ENCODE assay signal across 35 cellular contexts in the genomic region with DNA sequence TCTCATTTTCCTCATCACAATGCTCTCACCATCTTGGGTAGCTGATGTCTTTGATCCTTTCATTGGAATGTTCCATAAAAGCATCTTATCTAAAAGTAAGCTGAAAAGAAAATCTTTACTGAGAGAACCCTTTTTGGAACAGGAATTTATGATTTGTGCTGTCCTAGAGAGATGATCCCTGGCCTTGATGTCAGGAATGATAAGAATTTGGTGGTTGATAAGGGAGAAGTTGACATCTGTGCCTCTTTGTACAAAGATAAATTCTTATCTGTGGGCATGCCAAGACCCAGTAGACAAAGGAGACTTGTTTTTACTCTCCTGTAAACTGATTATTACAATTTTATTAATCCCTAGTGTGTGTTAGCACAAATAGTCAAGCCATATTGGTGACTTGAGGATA. TPM values are rescaled to one million over a fixed set of nuclear protein-coding genes. Genes with fewer than 3 reads are reported as not detected.
"Had no signal": no experiment of that assay in that cellular context is flagged by ENCODE, and none has a peak within 500 bp of the region (broad histone marks: within the 10 kb centered on the region; RNA-seq: fewer than 3 reads in every experiment).

No MANE protein-coding gene starts in this region.

- DNase-seq: activated B cell treated with CpG ODN at 0.5 μM for 24 hours; activated CD4-positive, alpha-beta memory T cell treated with anti-CD3 and anti-CD28 coated beads for 36 hours; activated CD4-positive, alpha-beta T cell treated with anti-CD3 and anti-CD28 coated beads for 4 hours; activated CD4-positive, alpha-beta T cell treated with anti-CD3 and anti-CD28 coated beads, Interleukin-2, amount 50 U/mL, for 1 hour; activated CD4-positive, CD25-positive, alpha-beta regulatory T cell treated with anti-CD3 and anti-CD28 coated beads, Interleukin-2, amount 50 U/mL, for 72 hours; activated CD8-positive, alpha-beta memory T cell treated with anti-CD3 and anti-CD28 coated beads, Interleukin-2, amount 50 U/mL, for 4 hours; activated gamma-delta T cell treated with Interleukin-2 at 50 U/mL for 16 hours; activated naive CD4-positive, alpha-beta T cell treated with anti-CD3 and anti-CD28 coated beads for 36 hours; activated T-cell treated with anti-CD3 and anti-CD28 coated beads for 4 hours; activated T-cell treated with anti-CD3 and anti-CD28 coated beads, Interleukin-2, amount 50 U/mL, for 4 hours; adrenal gland; body of pancreas; Karpas-422; KBM-7; NCI-H1048; NCI-H1436 treated with DMSO at 0.1 percent for 48 hours; NCI-H1694 treated with DMSO at 0.1 percent for 48 hours; NCI-H2029; NCI-H345; NCI-H524 treated with DMSO at 0.1 percent for 48 hours; SHP77; SJCRH30; SW 1271; T1000 had no signal

- H3K4me1 Mint-ChIP-seq: activated B cell treated with CpG ODN at 0.5 μM for 24 hours had no signal

- ATAC-seq: activated naive CD4-positive, alpha-beta T cell treated with anti-CD3 and anti-CD28 coated beads, Interleukin-2, amount 50 U/mL, for 72 hours; activated T-cell treated with anti-CD3 and anti-CD28 coated beads, Interleukin-2, amount 50 U/mL, for 4 hours; body of pancreas; Panc1 had no signal

- H3K27ac Mint-ChIP-seq: activated B cell treated with CpG ODN at 0.5 μM for 24 hours; activated CD4-positive, alpha-beta memory T cell treated with anti-CD3 and anti-CD28 coated beads for 36 hours; activated naive CD4-positive, alpha-beta T cell treated with anti-CD3 and anti-CD28 coated beads for 36 hours; activated naive CD4-positive, alpha-beta T cell treated with anti-CD3 and anti-CD28 coated beads, Interleukin-2, amount 50 U/mL, for 72 hours; activated T-helper 1 cell treated with anti-CD3 and anti-CD28 coated beads, Interleukin-12 subunit alpha, Interleukin-12 subunit beta, Interleukin-2, Interleukin-4 antibody, amounts not matched to agents 30 ng/mL and 10 ng/mL and 1 ng/mL, durations not matched to agents 14 hours and 24 hours and 36 hours had no signal

- H3K36me3 Mint-ChIP-seq: activated CD4-positive, alpha-beta memory T cell treated with anti-CD3 and anti-CD28 coated beads for 36 hours; activated naive CD4-positive, alpha-beta T cell treated with anti-CD3 and anti-CD28 coated beads, Interleukin-2, amount 50 U/mL, for 72 hours had no signal

- FAIRE-seq: astrocyte, TTC549 had no signal

- H3K4me3 ChIP-seq: adrenal gland, body of pancreas, breast epithelium, SJCRH30, SK-N-MC had no signal

- H3K9me3 Mint-ChIP-seq: activated B cell treated with CpG ODN at 0.5 μM for 24 hours; activated CD4-positive, alpha-beta memory T cell treated with anti-CD3 and anti-CD28 coated beads for 36 hours; activated naive CD4-positive, alpha-beta T cell treated with anti-CD3 and anti-CD28 coated beads for 36 hours; activated naive CD4-positive, alpha-beta T cell treated with anti-CD3 and anti-CD28 coated beads, Interleukin-2, amount 50 U/mL, for 72 hours; activated T-cell treated with anti-CD3 and anti-CD28 coated beads, Interleukin-2, amount 50 U/mL, for 4 hours; activated T-helper 1 cell treated with anti-CD3 and anti-CD28 coated beads, Interleukin-12 subunit alpha, Interleukin-12 subunit beta, Interleukin-2, Interleukin-4 antibody, amounts not matched to agents 30 ng/mL and 10 ng/mL and 1 ng/mL, durations not matched to agents 14 hours and 24 hours and 36 hours had no signal

- H3K9me3 ChIP-seq: adrenal gland, body of pancreas, breast epithelium, SJCRH30 had no signal

- H3K27ac ChIP-seq: body of pancreas, breast epithelium, SJCRH30, SK-N-MC had no signal

- H3K4me1 ChIP-seq: body of pancreas, breast epithelium, SJCRH30 had no signal

- H3K36me3 ChIP-seq: adrenal gland, breast epithelium, SJCRH30 had no signal

- H3K4me3 Mint-ChIP-seq: activated B cell treated with CpG ODN at 0.5 μM for 24 hours; activated CD4-positive, alpha-beta memory T cell treated with anti-CD3 and anti-CD28 coated beads for 36 hours; activated naive CD4-positive, alpha-beta T cell treated with anti-CD3 and anti-CD28 coated beads for 36 hours; activated T-cell treated with anti-CD3 and anti-CD28 coated beads, Interleukin-2, amount 50 U/mL, for 4 hours; activated T-helper 1 cell treated with anti-CD3 and anti-CD28 coated beads, Interleukin-12 subunit alpha, Interleukin-12 subunit beta, Interleukin-2, Interleukin-4 antibody, amounts not matched to agents 30 ng/mL and 10 ng/mL and 1 ng/mL, durations not matched to agents 14 hours and 24 hours and 36 hours had no signal

- H3K27me3 ChIP-seq: adrenal gland, body of pancreas, breast epithelium, SJCRH30 had no signal

RNA-seq across cellular contexts. Expression of gene NAALAD2, which starts 36.9 kb away (rescaled TPM):
- total RNA-seq: activated B cell treated with CpG ODN at 0.5 μM for 24 hours; activated CD4-positive, alpha-beta memory T cell treated with anti-CD3 and anti-CD28 coated beads for 36 hours; activated naive CD4-positive, alpha-beta T cell treated with anti-CD3 and anti-CD28 coated beads for 36 hours; activated naive CD4-positive, alpha-beta T cell treated with anti-CD3 and anti-CD28 coated beads, Interleukin-2, amount 50 U/mL, for 72 hours; activated T-cell treated with anti-CD3 and anti-CD28 coated beads, Interleukin-2, amount 50 U/mL, for 4 hours; activated T-helper 1 cell treated with anti-CD3 and anti-CD28 coated beads, Interleukin-12 subunit alpha, Interleukin-12 subunit beta, Interleukin-2, Interleukin-4 antibody, amounts not matched to agents 30 ng/mL and 10 ng/mL and 1 ng/mL, durations not matched to agents 14 hours and 24 hours and 36 hours; MCF 10A; NCI-H460; T-helper 1 cell treated with Interleukin-12 subunit alpha and Interleukin-12 subunit beta and Interleukin-4 antibody, amounts not matched to agents 30 ng/mL and 1 ng/mL, for 36 hours; T-helper 2 cell treated with Interferon-gamma antibody and Interleukin-4, amounts not matched to agents 100 ng/mL and 5 ng/mL, for 36 hours had no signal
